In the genomic region with DNA sequence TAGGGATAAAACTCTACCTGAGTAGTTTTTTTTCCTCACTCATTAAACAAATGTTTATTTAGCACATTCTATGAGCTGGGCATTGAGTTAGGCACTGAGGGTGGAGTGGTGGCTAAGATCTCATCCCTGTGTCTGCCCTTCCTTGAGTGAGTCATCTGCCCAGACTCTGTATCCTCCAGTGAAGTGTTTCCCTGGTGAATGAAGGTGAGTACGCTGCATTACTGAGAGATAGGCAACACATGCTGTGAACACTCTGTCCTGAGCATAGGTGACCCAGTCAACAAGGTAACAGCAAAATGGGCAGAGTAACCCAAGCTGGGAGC, we compare ENCODE assay signal across 2 cellular contexts.
TF ChIP-seq lines count a peak whose summit lies in the region.

No MANE protein-coding gene starts in this region.

TF ChIP-seq in A549, 52 proteins besides CTCF, POLR2A, EP300 and RAD21 (continued from another document):
- TF ChIP-seq, protein P1, sequence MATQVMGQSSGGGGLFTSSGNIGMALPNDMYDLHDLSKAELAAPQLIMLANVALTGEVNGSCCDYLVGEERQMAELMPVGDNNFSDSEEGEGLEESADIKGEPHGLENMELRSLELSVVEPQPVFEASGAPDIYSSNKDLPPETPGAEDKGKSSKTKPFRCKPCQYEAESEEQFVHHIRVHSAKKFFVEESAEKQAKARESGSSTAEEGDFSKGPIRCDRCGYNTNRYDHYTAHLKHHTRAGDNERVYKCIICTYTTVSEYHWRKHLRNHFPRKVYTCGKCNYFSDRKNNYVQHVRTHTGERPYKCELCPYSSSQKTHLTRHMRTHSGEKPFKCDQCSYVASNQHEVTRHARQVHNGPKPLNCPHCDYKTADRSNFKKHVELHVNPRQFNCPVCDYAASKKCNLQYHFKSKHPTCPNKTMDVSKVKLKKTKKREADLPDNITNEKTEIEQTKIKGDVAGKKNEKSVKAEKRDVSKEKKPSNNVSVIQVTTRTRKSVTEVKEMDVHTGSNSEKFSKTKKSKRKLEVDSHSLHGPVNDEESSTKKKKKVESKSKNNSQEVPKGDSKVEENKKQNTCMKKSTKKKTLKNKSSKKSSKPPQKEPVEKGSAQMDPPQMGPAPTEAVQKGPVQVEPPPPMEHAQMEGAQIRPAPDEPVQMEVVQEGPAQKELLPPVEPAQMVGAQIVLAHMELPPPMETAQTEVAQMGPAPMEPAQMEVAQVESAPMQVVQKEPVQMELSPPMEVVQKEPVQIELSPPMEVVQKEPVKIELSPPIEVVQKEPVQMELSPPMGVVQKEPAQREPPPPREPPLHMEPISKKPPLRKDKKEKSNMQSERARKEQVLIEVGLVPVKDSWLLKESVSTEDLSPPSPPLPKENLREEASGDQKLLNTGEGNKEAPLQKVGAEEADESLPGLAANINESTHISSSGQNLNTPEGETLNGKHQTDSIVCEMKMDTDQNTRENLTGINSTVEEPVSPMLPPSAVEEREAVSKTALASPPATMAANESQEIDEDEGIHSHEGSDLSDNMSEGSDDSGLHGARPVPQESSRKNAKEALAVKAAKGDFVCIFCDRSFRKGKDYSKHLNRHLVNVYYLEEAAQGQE (IDR thresholded peaks at IDR 0.05): no peak
TF ChIP-seq in A549: peak in this region for 1.

TF ChIP-seq in HCT116, 20 proteins besides CTCF, POLR2A, EP300 and RAD21 (continued from another document):
- TF ChIP-seq, protein P2, sequence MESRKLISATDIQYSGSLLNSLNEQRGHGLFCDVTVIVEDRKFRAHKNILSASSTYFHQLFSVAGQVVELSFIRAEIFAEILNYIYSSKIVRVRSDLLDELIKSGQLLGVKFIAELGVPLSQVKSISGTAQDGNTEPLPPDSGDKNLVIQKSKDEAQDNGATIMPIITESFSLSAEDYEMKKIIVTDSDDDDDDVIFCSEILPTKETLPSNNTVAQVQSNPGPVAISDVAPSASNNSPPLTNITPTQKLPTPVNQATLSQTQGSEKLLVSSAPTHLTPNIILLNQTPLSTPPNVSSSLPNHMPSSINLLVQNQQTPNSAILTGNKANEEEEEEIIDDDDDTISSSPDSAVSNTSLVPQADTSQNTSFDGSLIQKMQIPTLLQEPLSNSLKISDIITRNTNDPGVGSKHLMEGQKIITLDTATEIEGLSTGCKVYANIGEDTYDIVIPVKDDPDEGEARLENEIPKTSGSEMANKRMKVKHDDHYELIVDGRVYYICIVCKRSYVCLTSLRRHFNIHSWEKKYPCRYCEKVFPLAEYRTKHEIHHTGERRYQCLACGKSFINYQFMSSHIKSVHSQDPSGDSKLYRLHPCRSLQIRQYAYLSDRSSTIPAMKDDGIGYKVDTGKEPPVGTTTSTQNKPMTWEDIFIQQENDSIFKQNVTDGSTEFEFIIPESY (IDR thresholded peaks at IDR 0.05; ENCODE audit: extremely low read depth, insufficient replicate concordance, low read length): no peak
- no peak for TF ChIP-seq SIN3A (IDR thresholded peaks at IDR 0.05; ENCODE audit: low read depth)
- TF ChIP-seq EZH2phosphoT487 (IDR thresholded peaks at IDR 0.05; ENCODE audit: borderline replicate concordance): no peak
- TF ChIP-seq, protein P3, sequence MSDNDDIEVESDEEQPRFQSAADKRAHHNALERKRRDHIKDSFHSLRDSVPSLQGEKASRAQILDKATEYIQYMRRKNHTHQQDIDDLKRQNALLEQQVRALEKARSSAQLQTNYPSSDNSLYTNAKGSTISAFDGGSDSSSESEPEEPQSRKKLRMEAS (IDR thresholded peaks at IDR 0.05): no peak
- no peak for TF ChIP-seq FOSL1 (IDR thresholded peaks at IDR 0.05; ENCODE audit: low read depth)
- no peak for TF ChIP-seq SP1 (IDR thresholded peaks at IDR 0.05; ENCODE audit: low read depth)
- TF ChIP-seq EZH2 (IDR thresholded peaks at IDR 0.05): no peak
- TF ChIP-seq YY1 (IDR thresholded peaks at IDR 0.05; ENCODE audit: extremely low read depth, insufficient replicate concordance, low read depth, low read length): no peak
- TF ChIP-seq ZNF274 (IDR thresholded peaks at IDR 0.05; ENCODE audit: low read depth, low read length): no peak
- TF ChIP-seq, protein P4, sequence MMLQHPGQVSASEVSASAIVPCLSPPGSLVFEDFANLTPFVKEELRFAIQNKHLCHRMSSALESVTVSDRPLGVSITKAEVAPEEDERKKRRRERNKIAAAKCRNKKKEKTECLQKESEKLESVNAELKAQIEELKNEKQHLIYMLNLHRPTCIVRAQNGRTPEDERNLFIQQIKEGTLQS (IDR thresholded peaks at IDR 0.05): no peak
- TF ChIP-seq CEBPB (IDR thresholded peaks at IDR 0.05; ENCODE audit: low read depth): no peak
- TF ChIP-seq CBX3 (IDR thresholded peaks at IDR 0.05; ENCODE audit: low read depth): no peak
- TF ChIP-seq JUND (IDR thresholded peaks at IDR 0.05): no peak
- TF ChIP-seq, protein P1 (IDR thresholded peaks at IDR 0.05; ENCODE audit: low read depth): no peak
TF ChIP-seq in HCT116: peak in this region for 0.
